18 cellular contexts compared by ENCODE assay signal in the genomic region with DNA sequence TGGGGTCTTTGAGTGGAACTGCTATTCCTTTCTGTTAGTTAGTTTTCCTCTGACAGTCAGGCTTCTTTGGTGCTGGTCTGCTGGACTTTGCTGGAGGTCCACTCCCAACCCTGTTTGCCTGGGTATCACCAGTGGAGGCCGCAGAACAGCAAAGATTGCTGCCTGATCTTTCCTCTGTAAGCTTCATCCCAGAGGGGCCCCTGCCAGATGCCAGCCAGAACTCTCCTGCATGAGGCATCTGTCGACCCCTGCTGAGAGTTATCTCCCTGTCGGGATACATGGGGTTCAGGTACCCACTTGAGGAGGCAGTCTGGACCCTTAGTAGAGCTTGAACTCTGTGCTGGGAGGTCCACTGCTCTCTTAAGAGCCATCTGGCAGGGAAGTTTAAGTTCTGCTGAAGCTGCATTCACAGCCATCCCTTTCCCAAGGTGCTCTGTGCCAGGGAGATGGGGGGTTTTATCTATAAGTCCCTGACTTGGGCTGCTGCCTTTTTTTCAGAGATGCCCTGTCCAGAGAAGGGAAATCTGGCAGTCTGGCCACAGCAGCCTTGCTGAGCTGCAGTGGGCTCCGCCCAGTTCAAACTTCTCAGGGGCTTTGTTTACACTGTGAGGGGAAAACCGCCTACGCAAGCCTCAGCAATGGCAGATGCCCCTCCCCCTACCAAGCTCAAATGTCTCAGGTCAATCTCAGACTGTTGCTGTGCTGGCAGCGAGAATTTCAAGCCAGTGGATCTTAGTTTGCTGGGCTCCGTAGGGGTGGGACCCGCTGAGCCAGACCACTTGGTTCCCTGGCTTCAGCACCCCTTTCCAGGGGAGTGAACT.
DNase-seq lines count a peak whose midpoint lies in the region; ATAC-seq and TF ChIP-seq lines count a peak whose summit lies in the region.
"Had no signal": no experiment of that assay in that cellular context is flagged by ENCODE, and none has a peak within 500 bp of the region (broad histone marks: within the 10 kb centered on the region; RNA-seq: fewer than 3 reads in every experiment).

No MANE protein-coding gene starts in this region.

- H3K27me3 ChIP-seq in skeletal muscle satellite cell (ENCODE audit: control insufficient read depth, insufficient read depth, low read length) (no peaks in the 10 kb centered on the region), transverse colon (no peaks in the 10 kb centered on the region)
- H3K27me3 ChIP-seq: right atrium auricular region had no signal

- H3K27ac ChIP-seq in transverse colon: no peak overlapping the region
- H3K27ac ChIP-seq: HL-60, right atrium auricular region, tibial artery had no signal

- CTCF ChIA-PET in activated CD8-positive, alpha-beta T cell treated with anti-CD3 and anti-CD28 coated beads for 36 hours (lab: Charles Lee): no interaction called here
- CTCF ChIA-PET in activated CD8-positive, alpha-beta T cell treated with anti-CD3 and anti-CD28 coated beads, Interleukin-2, amount 10 ng/mL, durations not matched to agents 7 days and 5 days (lab: Charles Lee): interaction anchor here (0.7 kb wide), 1 partner anchor 321 kb away, joined by 3 read pairs; no protein-coding TSS in a partner anchor

- no peaks in the 10 kb centered on the region for H3K36me3 Mint-ChIP-seq in activated CD8-positive, alpha-beta T cell treated with anti-CD3 and anti-CD28 coated beads for 36 hours (ENCODE audit: low read depth)
- H3K36me3 Mint-ChIP-seq in activated CD8-positive, alpha-beta T cell treated with anti-CD3 and anti-CD28 coated beads, Interleukin-2, amount 10 ng/mL, durations not matched to agents 7 days and 5 days (ENCODE audit: low read depth): no peaks in the 10 kb centered on the region
- peaks cover 9% of the 10 kb centered on the region for H3K36me3 Mint-ChIP-seq in activated T-helper 1 cell treated with anti-CD3 and anti-CD28 coated beads, Interleukin-12 subunit alpha, Interleukin-12 subunit beta, Interleukin-2, Interleukin-4 antibody, amounts not matched to agents 30 ng/mL and 10 ng/mL and 1 ng/mL, durations not matched to agents 14 hours and 24 hours and 36 hours (ENCODE audit: low read depth)
- H3K36me3 Mint-ChIP-seq: CD4-positive, alpha-beta memory T cell had no signal

- H3K27me3 Mint-ChIP-seq in activated CD8-positive, alpha-beta T cell treated with anti-CD3 and anti-CD28 coated beads for 36 hours: peaks cover 2% of the 10 kb centered on the region
- H3K27me3 Mint-ChIP-seq in activated CD8-positive, alpha-beta T cell treated with anti-CD3 and anti-CD28 coated beads, Interleukin-2, amount 10 ng/mL, durations not matched to agents 7 days and 5 days (ENCODE audit: low read depth): peaks cover 5% of the 10 kb centered on the region
- H3K27me3 Mint-ChIP-seq in activated T-helper 1 cell treated with anti-CD3 and anti-CD28 coated beads, Interleukin-12 subunit alpha, Interleukin-12 subunit beta, Interleukin-2, Interleukin-4 antibody, amounts not matched to agents 30 ng/mL and 10 ng/mL and 1 ng/mL, durations not matched to agents 14 hours and 24 hours and 36 hours (ENCODE audit: insufficient read depth): no peaks in the 10 kb centered on the region
- H3K27me3 Mint-ChIP-seq: activated naive CD8-positive, alpha-beta T cell treated with anti-CD3 and anti-CD28 coated beads, Interleukin-2, amount 10 ng/mL, durations not matched to agents 7 days and 5 days had no signal

- peaks cover 3% of the 10 kb centered on the region for H3K9me3 Mint-ChIP-seq in activated CD8-positive, alpha-beta T cell treated with anti-CD3 and anti-CD28 coated beads for 36 hours
- H3K9me3 Mint-ChIP-seq in activated CD8-positive, alpha-beta T cell treated with anti-CD3 and anti-CD28 coated beads, Interleukin-2, amount 10 ng/mL, durations not matched to agents 7 days and 5 days (ENCODE audit: insufficient read depth): peaks cover 4% of the 10 kb centered on the region
- peaks cover 52% of the 10 kb centered on the region for H3K9me3 Mint-ChIP-seq in activated T-helper 1 cell treated with anti-CD3 and anti-CD28 coated beads, Interleukin-12 subunit alpha, Interleukin-12 subunit beta, Interleukin-2, Interleukin-4 antibody, amounts not matched to agents 30 ng/mL and 10 ng/mL and 1 ng/mL, durations not matched to agents 14 hours and 24 hours and 36 hours

- in situ Hi-C loops in astrocyte of the spinal cord (cut with HindIII; ENCODE audit: low sequenced_read_pairs): no loop called here
- in situ Hi-C loops in transverse colon (cut with MboI; ENCODE audit: low pct_ligation_motif_present in 1 of 4, low pct_unique_long_range_greater_than_20kb in 1 of 4, low sequenced_read_pairs in 3 of 4): no loop called here

- H3K9me3 ChIP-seq in skeletal muscle satellite cell (replicated peaks; ENCODE audit: low read length) (peaks cover 5% of the 10 kb centered on the region), transverse colon (peaks cover 0 to 7% of the 10 kb centered on the region in 2 donors)

- intact Hi-C loops in activated CD8-positive, alpha-beta T cell treated with anti-CD3 and anti-CD28 coated beads for 36 hours (cut with micrococcal nuclease): no loop called here
- intact Hi-C loops in activated T-helper 1 cell treated with anti-CD3 and anti-CD28 coated beads, Interleukin-12 subunit alpha, Interleukin-12 subunit beta, Interleukin-2, Interleukin-4 antibody, amounts not matched to agents 30 ng/mL and 10 ng/mL and 1 ng/mL, durations not matched to agents 14 hours and 24 hours and 36 hours (cut with micrococcal nuclease): no loop called here
- intact Hi-C loops in transverse colon (cut with DNase I; ENCODE audit: low total_unique reads): no loop called here

- H3K4me2 ChIP-seq in skeletal muscle satellite cell (ENCODE audit: low read length): peak overlapping the region; percentile 20

- WGBS in transverse colon (ENCODE audit: low coverage in 1 of 2), 2 donors: 65% methylated on average over 5 of the region's 9 CpGs; no CpG with 5 or more reads in 1 of the 2 donors

- H3K9ac ChIP-seq in skeletal muscle satellite cell (ENCODE audit: low read depth, low read length): no peak overlapping the region

- H3K4me1 ChIP-seq in skeletal muscle satellite cell (ENCODE audit: control insufficient read depth, insufficient read depth, low read length) (peaks cover 3% of the 10 kb centered on the region), transverse colon (no peaks in the 10 kb centered on the region)
- H3K4me1 ChIP-seq: right atrium auricular region, tibial artery had no signal

- TF ChIP-seq EP300 in transverse colon (IDR thresholded peaks at IDR 0.05; ENCODE audit: low read depth): no peak

- H3K4me3 Mint-ChIP-seq in activated CD8-positive, alpha-beta T cell treated with anti-CD3 and anti-CD28 coated beads for 36 hours: no peak overlapping the region
- H3K4me3 Mint-ChIP-seq in activated CD8-positive, alpha-beta T cell treated with anti-CD3 and anti-CD28 coated beads, Interleukin-2, amount 10 ng/mL, durations not matched to agents 7 days and 5 days: no peak overlapping the region
- no peak overlapping the region for H3K4me3 Mint-ChIP-seq in activated T-helper 1 cell treated with anti-CD3 and anti-CD28 coated beads, Interleukin-12 subunit alpha, Interleukin-12 subunit beta, Interleukin-2, Interleukin-4 antibody, amounts not matched to agents 30 ng/mL and 10 ng/mL and 1 ng/mL, durations not matched to agents 14 hours and 24 hours and 36 hours
- H3K4me3 Mint-ChIP-seq: activated naive CD8-positive, alpha-beta T cell treated with anti-CD3 and anti-CD28 coated beads, Interleukin-2, amount 10 ng/mL, durations not matched to agents 7 days and 5 days; CD4-positive, alpha-beta memory T cell; HFFc6 had no signal

- H3K4me3 ChIP-seq in astrocyte of the spinal cord (ENCODE audit: low read depth, low read length) (no peak overlapping the region), skeletal muscle satellite cell (ENCODE audit: low read length) (no peak overlapping the region), transverse colon (no peak overlapping the region)
- H3K4me3 ChIP-seq: right atrium auricular region, tibial artery had no signal

- no peaks in the 10 kb centered on the region for H3K4me1 Mint-ChIP-seq in activated CD8-positive, alpha-beta T cell treated with anti-CD3 and anti-CD28 coated beads for 36 hours (ENCODE audit: low read depth)
- H3K4me1 Mint-ChIP-seq in activated CD8-positive, alpha-beta T cell treated with anti-CD3 and anti-CD28 coated beads, Interleukin-2, amount 10 ng/mL, durations not matched to agents 7 days and 5 days (ENCODE audit: low read depth): no peaks in the 10 kb centered on the region
- H3K4me1 Mint-ChIP-seq in activated T-helper 1 cell treated with anti-CD3 and anti-CD28 coated beads, Interleukin-12 subunit alpha, Interleukin-12 subunit beta, Interleukin-2, Interleukin-4 antibody, amounts not matched to agents 30 ng/mL and 10 ng/mL and 1 ng/mL, durations not matched to agents 14 hours and 24 hours and 36 hours (ENCODE audit: low read depth): no peaks in the 10 kb centered on the region
- H3K4me1 Mint-ChIP-seq: activated naive CD8-positive, alpha-beta T cell treated with anti-CD3 and anti-CD28 coated beads, Interleukin-2, amount 10 ng/mL, durations not matched to agents 7 days and 5 days; CD4-positive, alpha-beta memory T cell had no signal

- peak; percentile 2 for DNase-seq in activated CD8-positive, alpha-beta T cell treated with anti-CD3 and anti-CD28 coated beads for 36 hours
- DNase-seq in activated CD8-positive, alpha-beta T cell treated with anti-CD3 and anti-CD28 coated beads, Interleukin-2, amount 10 ng/mL, durations not matched to agents 7 days and 5 days: no peak
- DNase-seq in astrocyte of the spinal cord (ENCODE audit: low read depth, low spot score): peak; percentile 26
- DNase-seq in islet precursor cell: peak; percentile 85
- DNase-seq in activated T-helper 1 cell treated with anti-CD3 and anti-CD28 coated beads, Interleukin-12 subunit alpha, Interleukin-12 subunit beta, Interleukin-2, Interleukin-4 antibody, amounts not matched to agents 30 ng/mL and 10 ng/mL and 1 ng/mL, durations not matched to agents 14 hours and 24 hours and 36 hours (ENCODE audit: low spot score): no peak
- DNase-seq in transverse colon: no peak
- DNase-seq: activated naive CD8-positive, alpha-beta T cell treated with anti-CD3 and anti-CD28 coated beads, Interleukin-2, amount 10 ng/mL, durations not matched to agents 7 days and 5 days; CD4-positive, alpha-beta memory T cell; GF-D8; HFFc6; NCI-H1436 treated with DMSO at 0.1 percent for 48 hours; Right ventricle myocardium superior; stimulated activated CD4-positive, alpha-beta T cell treated with anti-CD3 and anti-CD28 coated beads, Interleukin-4, amount 100 ng/mL, for 24 hours; tibial artery had no signal

- no peak for ATAC-seq in activated CD8-positive, alpha-beta T cell treated with anti-CD3 and anti-CD28 coated beads for 36 hours
- no peak for ATAC-seq in activated CD8-positive, alpha-beta T cell treated with anti-CD3 and anti-CD28 coated beads, Interleukin-2, amount 10 ng/mL, durations not matched to agents 7 days and 5 days
- ATAC-seq in GM21529 (IDR thresholded peaks at IDR 0.05; ENCODE audit: unreplicated experiment): no peak

- no peak for TF ChIP-seq POLR2A in transverse colon (IDR thresholded peaks at IDR 0.05)

- POLR2A ChIA-PET in activated CD8-positive, alpha-beta T cell treated with anti-CD3 and anti-CD28 coated beads for 36 hours (lab: Charles Lee): no interaction called here
- POLR2A ChIA-PET in activated CD8-positive, alpha-beta T cell treated with anti-CD3 and anti-CD28 coated beads, Interleukin-2, amount 10 ng/mL, durations not matched to agents 7 days and 5 days (lab: Charles Lee): no interaction called here

- H3K36me3 ChIP-seq in skeletal muscle satellite cell (ENCODE audit: insufficient read depth, low read length): no peaks in the 10 kb centered on the region
- no peaks in the 10 kb centered on the region for H3K36me3 ChIP-seq in transverse colon
- H3K36me3 ChIP-seq: right atrium auricular region, tibial artery had no signal

- no peak overlapping the region for H3K27ac Mint-ChIP-seq in activated CD8-positive, alpha-beta T cell treated with anti-CD3 and anti-CD28 coated beads for 36 hours
- no peak overlapping the region for H3K27ac Mint-ChIP-seq in activated CD8-positive, alpha-beta T cell treated with anti-CD3 and anti-CD28 coated beads, Interleukin-2, amount 10 ng/mL, durations not matched to agents 7 days and 5 days
- no peak overlapping the region for H3K27ac Mint-ChIP-seq in activated T-helper 1 cell treated with anti-CD3 and anti-CD28 coated beads, Interleukin-12 subunit alpha, Interleukin-12 subunit beta, Interleukin-2, Interleukin-4 antibody, amounts not matched to agents 30 ng/mL and 10 ng/mL and 1 ng/mL, durations not matched to agents 14 hours and 24 hours and 36 hours
- H3K27ac Mint-ChIP-seq: activated naive CD8-positive, alpha-beta T cell treated with anti-CD3 and anti-CD28 coated beads, Interleukin-2, amount 10 ng/mL, durations not matched to agents 7 days and 5 days; CD4-positive, alpha-beta memory T cell; HFFc6 had no signal

- TF ChIP-seq CTCF in activated CD8-positive, alpha-beta T cell treated with anti-CD3 and anti-CD28 coated beads for 36 hours (IDR thresholded peaks at IDR 0.05): no peak
- no peak for TF ChIP-seq CTCF in astrocyte of the spinal cord (IDR thresholded peaks at IDR 0.05; ENCODE audit: low read depth, low read length)
- no peak for TF ChIP-seq CTCF in transverse colon (IDR thresholded peaks at IDR 0.05)

Comparison
In these comparisons a context has a peak if more than half of its experiments do, and no peak if none do; other contexts are left out.
1. DNase-seq: peak in activated CD8-positive, alpha-beta T cell treated with anti-CD3 and anti-CD28 coated beads for 36 hours (single experiment), astrocyte of the spinal cord (single experiment) and islet precursor cell (single experiment); none in activated CD8-positive, alpha-beta T cell treated with anti-CD3 and anti-CD28 coated beads, Interleukin-2, amount 10 ng/mL, durations not matched to agents 7 days and 5 days (single experiment), activated T-helper 1 cell treated with anti-CD3 and anti-CD28 coated beads, Interleukin-12 subunit alpha, Interleukin-12 subunit beta, Interleukin-2, Interleukin-4 antibody, amounts not matched to agents 30 ng/mL and 10 ng/mL and 1 ng/mL, durations not matched to agents 14 hours and 24 hours and 36 hours (single experiment) and transverse colon (single experiment).